Comparison of ENCODE assay signal across 8 cellular contexts in the genomic region with DNA sequence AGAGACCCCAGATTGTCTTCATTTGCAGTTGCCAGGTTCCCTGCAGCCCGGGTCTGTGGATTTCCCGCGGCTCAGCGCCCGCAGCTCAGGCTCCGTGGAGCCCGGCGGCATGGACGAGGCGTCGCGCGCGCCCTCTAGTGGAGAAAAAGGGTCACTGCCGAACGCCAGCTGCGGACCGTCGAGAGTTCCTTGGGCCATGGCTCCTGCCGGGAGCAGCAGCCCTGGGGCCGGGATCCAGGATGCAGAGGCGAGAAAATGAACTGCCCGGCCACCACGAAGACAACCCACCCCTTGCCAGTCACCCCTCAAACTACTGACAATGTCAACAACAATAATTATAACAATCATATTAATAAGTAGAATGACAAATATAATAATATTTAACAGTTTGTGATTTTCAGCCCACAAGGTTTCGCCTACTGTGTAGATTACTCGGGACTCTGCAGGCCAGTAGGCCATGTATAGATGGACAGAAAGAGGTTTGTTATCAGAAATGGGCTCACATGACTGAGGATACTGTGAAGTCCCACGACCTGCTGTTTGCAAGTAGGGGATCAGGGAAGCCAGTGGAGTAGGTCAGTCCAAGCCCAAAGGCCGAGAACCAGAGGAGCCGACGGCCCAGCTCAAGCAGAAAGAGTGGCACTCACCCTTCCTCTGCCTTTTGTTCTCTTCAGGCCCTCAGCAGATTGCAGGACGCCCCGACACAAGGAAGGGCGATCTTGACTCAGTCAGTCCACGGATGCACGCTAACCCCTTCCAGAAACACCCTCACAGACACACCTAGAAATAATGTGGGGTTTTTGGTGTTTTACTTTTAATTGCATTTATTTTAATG. TPM values are rescaled to one million over a fixed set of nuclear protein-coding genes. Genes with fewer than 3 reads are reported as not detected.
DNase-seq lines count a peak whose midpoint lies in the region; ATAC-seq and TF ChIP-seq lines count a peak whose summit lies in the region.

No MANE protein-coding gene starts in this region.

- H3K27ac Mint-ChIP-seq in activated naive CD8-positive, alpha-beta T cell treated with anti-CD3 and anti-CD28 coated beads for 36 hours, result no peak overlapping the region

- intact Hi-C loops in heart right ventricle (cut with DNase I) (loop anchor here in 9 of 10 donors (2.0 to 10.0 kb wide), 7 partner anchors 76 to 281 kb away; no protein-coding TSS in a partner anchor), uterus (cut with DNase I; ENCODE audit: low total_unique reads) (no loop called here)

- H3K27me3 Mint-ChIP-seq in activated naive CD8-positive, alpha-beta T cell treated with anti-CD3 and anti-CD28 coated beads for 36 hours, result peaks cover 33% of the 10 kb centered on the region

- H3K4me2 ChIP-seq in BLaER1 treated with 17β-estradiol and CSF1 and Interleukin-3, amounts not matched to agents 10 nM and 100 nM, result peak overlapping the region in 10 of 11 experiments; percentile 6 to 87 (median 46); a peak in 16 of 22 replicates
- peak overlapping the region; percentile 18; the same call in 1 of the 2 replicates for H3K4me2 ChIP-seq in KMS-11
- H3K4me2 ChIP-seq in SK-N-SH, result peak overlapping the region; percentile 54

- H3K4me1 ChIP-seq in BLaER1 treated with 17β-estradiol and CSF1 and Interleukin-3, amounts not matched to agents 10 nM and 100 nM, result peaks cover 0 to 14% (median 0%) of the 10 kb centered on the region in 10 experiments; a peak in 3 of 20 replicates
- no peaks in the 10 kb centered on the region for H3K4me1 ChIP-seq in KMS-11 (ENCODE audit: low read depth, poor library complexity, severe bottlenecking)
- peaks cover 0 to 6% of the 10 kb centered on the region in 2 experiments; a peak in 1 of 4 replicates for H3K4me1 ChIP-seq in SK-N-SH (ENCODE audit: control insufficient read depth in 1 of 2, insufficient read depth in 2 of 2, low read depth in 1 of 2, low read length in 1 of 2)
- H3K4me1 ChIP-seq in heart right ventricle, result peaks cover 0 to 14% (median 5%) of the 10 kb centered on the region in 9 donors
- no peaks in the 10 kb centered on the region for H3K4me1 ChIP-seq in uterus

- POLR2A ChIA-PET in SK-N-SH (lab: Yijun Ruan, JAX), result no interaction called here

- H2AFZ ChIP-seq in KMS-11 (ENCODE audit: low read depth), result peak overlapping the region; percentile 23; the same call in 1 of the 2 replicates
- peak overlapping the region; percentile 72; the same call in 1 of the 2 replicates for H2AFZ ChIP-seq in SK-N-SH (ENCODE audit: low read depth)

- no peaks in the 10 kb centered on the region for H4K20me1 ChIP-seq in BLaER1 treated with 17β-estradiol and CSF1 and Interleukin-3, amounts not matched to agents 10 nM and 100 nM
- H4K20me1 ChIP-seq in KMS-11 (ENCODE audit: insufficient read depth) (no peaks in the 10 kb centered on the region), SK-N-SH (ENCODE audit: insufficient read depth) (no peaks in the 10 kb centered on the region)

- H3K36me3 Mint-ChIP-seq in activated naive CD8-positive, alpha-beta T cell treated with anti-CD3 and anti-CD28 coated beads for 36 hours, result no peaks in the 10 kb centered on the region

- peaks cover 5% of the 10 kb centered on the region for H3K4me1 Mint-ChIP-seq in activated naive CD8-positive, alpha-beta T cell treated with anti-CD3 and anti-CD28 coated beads for 36 hours

- peak; percentile 74 for ATAC-seq in GM19397 (IDR thresholded peaks at IDR 0.05; ENCODE audit: unreplicated experiment)
- ATAC-seq in heart right ventricle, result peak; percentile 89 to 96 (median 94)

- no peaks in the 10 kb centered on the region for H3K9me2 ChIP-seq in SK-N-SH

- no peaks in the 10 kb centered on the region for H3K79me2 ChIP-seq in KMS-11 (ENCODE audit: insufficient read depth, low read depth)
- H3K79me2 ChIP-seq in SK-N-SH (ENCODE audit: insufficient read depth), result no peaks in the 10 kb centered on the region

- no peak overlapping the region for H3K27ac ChIP-seq in BLaER1 treated with 17β-estradiol and CSF1 and Interleukin-3, amounts not matched to agents 10 nM and 100 nM
- H3K27ac ChIP-seq in KMS-11 (no peak overlapping the region), SK-N-SH (ENCODE audit: low read depth in 2 of 2, low read length in 1 of 2) (no peak overlapping the region), heart right ventricle (no peak overlapping the region), uterus (no peak overlapping the region)

- CTCF ChIA-PET in SK-N-SH (lab: Yijun Ruan, JAX), result interaction anchor here (0.6 to 3.9 kb wide), 58 partner anchors 10 to 853 kb away, joined by 3 to 41 read pairs (median 4); partner anchors contain the start of genes BNIP1, BOD1 and STC2

- TF ChIP-seq CTCF in KMS-11 (conservative IDR thresholded peaks at IDR 0.05; ENCODE audit: low read depth, low read length), result peak; percentile 82
- peak; percentile 94 for TF ChIP-seq CTCF in SK-N-SH (IDR thresholded peaks at IDR 0.05)
- TF ChIP-seq CTCF in heart right ventricle (IDR thresholded peaks at IDR 0.05), result peak; percentile 93 to 99 (median 97)
- TF ChIP-seq CTCF in uterus (IDR thresholded peaks at IDR 0.05), result peak; percentile 82 to 93 (median 88)

- peak; percentile 89 for DNase-seq in SK-N-SH
- peak; percentile 58 for DNase-seq in activated naive CD8-positive, alpha-beta T cell treated with anti-CD3 and anti-CD28 coated beads for 36 hours
- peak; percentile 71 to 84 for DNase-seq in heart right ventricle
- peak; percentile 75 for DNase-seq in putamen (ENCODE audit: low spot score)
- peak; percentile 32 to 76 for DNase-seq in uterus

- H3K4me3 Mint-ChIP-seq in activated naive CD8-positive, alpha-beta T cell treated with anti-CD3 and anti-CD28 coated beads for 36 hours, result no peak overlapping the region

- 0 out of 4 replicates have a peak, but pooled peaks of 1 of the 2 experiments have one; percentile 15 for TF ChIP-seq EP300 in SK-N-SH (IDR thresholded peaks at IDR 0.05; ENCODE audit: borderline replicate concordance in 1 of 2, low read depth in 1 of 2, low read length in 1 of 2)

- 65% methylated on average over 16 of the region's 35 CpGs for WGBS in SK-N-SH (ENCODE audit: low lambda C conversion rate)
- WGBS in heart right ventricle, 2 donors, result 30 to 31% methylated on average over 35 of the region's 35 CpGs

- no peaks in the 10 kb centered on the region for H3F3A ChIP-seq in SK-N-SH (replicated peaks; ENCODE audit: insufficient read depth)

- peaks cover 5 to 15% (median 9%) of the 10 kb centered on the region in 11 experiments; a peak in 19 of 22 replicates for H3K9me3 ChIP-seq in BLaER1 treated with 17β-estradiol and CSF1 and Interleukin-3, amounts not matched to agents 10 nM and 100 nM (replicated peaks in 1 of 11)
- H3K9me3 ChIP-seq in SK-N-SH (no peaks in the 10 kb centered on the region), heart right ventricle (peaks cover 0 to 8% (median 4%) of the 10 kb centered on the region in 11 donors), uterus (peaks cover 0 to 4% of the 10 kb centered on the region in 2 donors)

- H3K27me3 ChIP-seq in BLaER1 treated with 17β-estradiol and CSF1 and Interleukin-3, amounts not matched to agents 10 nM and 100 nM, result no peaks in the 10 kb centered on the region; a peak in 1 of 22 replicates
- H3K27me3 ChIP-seq in KMS-11 (ENCODE audit: insufficient read depth, low read depth) (no peaks in the 10 kb centered on the region), SK-N-SH (ENCODE audit: insufficient read depth) (no peaks in the 10 kb centered on the region), heart right ventricle (peaks cover 0 to 10% (median 0%) of the 10 kb centered on the region in 7 donors), uterus (no peaks in the 10 kb centered on the region)

- peak; percentile 73 for TF ChIP-seq RAD21 in SK-N-SH (IDR thresholded peaks at IDR 0.05; ENCODE audit: low read length)

- peaks cover 4% of the 10 kb centered on the region for H3K9me3 Mint-ChIP-seq in activated naive CD8-positive, alpha-beta T cell treated with anti-CD3 and anti-CD28 coated beads for 36 hours

- 0 out of 22 replicates have a peak, but pooled peaks cover 0 to 3% (median 0%) of the 10 kb centered on the region in 11 experiments for H3K36me3 ChIP-seq in BLaER1 treated with 17β-estradiol and CSF1 and Interleukin-3, amounts not matched to agents 10 nM and 100 nM
- no peaks in the 10 kb centered on the region for H3K36me3 ChIP-seq in KMS-11 (ENCODE audit: insufficient read depth)
- H3K36me3 ChIP-seq in SK-N-SH (replicated peaks in 1 of 2; ENCODE audit: control insufficient read depth in 1 of 2, insufficient read depth in 2 of 2, low read length in 1 of 2), result no peaks in the 10 kb centered on the region
- no peaks in the 10 kb centered on the region for H3K36me3 ChIP-seq in heart right ventricle
- H3K36me3 ChIP-seq in uterus, result no peaks in the 10 kb centered on the region

- no peak overlapping the region for H3K9ac ChIP-seq in BLaER1 treated with 17β-estradiol and CSF1 and Interleukin-3, amounts not matched to agents 10 nM and 100 nM
- H3K9ac ChIP-seq in KMS-11, result no peak overlapping the region
- no peak overlapping the region for H3K9ac ChIP-seq in SK-N-SH

- TF ChIP-seq POLR2A in uterus (IDR thresholded peaks at IDR 0.05), result no peak

- H3K4me3 ChIP-seq in BLaER1 treated with 17β-estradiol and CSF1 and Interleukin-3, amounts not matched to agents 10 nM and 100 nM, result no peak overlapping the region
- H3K4me3 ChIP-seq in KMS-11 (IDR thresholded peaks at IDR 0.05; ENCODE audit: insufficient read depth, low read depth, low read length), result no peak overlapping the region
- peak overlapping the region; percentile 31 to 55; a peak in 3 of 4 replicates for H3K4me3 ChIP-seq in SK-N-SH (ENCODE audit: low read depth in 2 of 2, low read length in 1 of 2)
- H3K4me3 ChIP-seq in heart right ventricle, result peak overlapping the region in 3 of 10 donors; percentile 18 to 30 (median 29)
- no peak overlapping the region for H3K4me3 ChIP-seq in uterus

TF ChIP-seq in SK-N-SH, 30 proteins besides CTCF, POLR2A, EP300 and RAD21 (continues in another document):
- TF ChIP-seq NRF1 (IDR thresholded peaks at IDR 0.05; ENCODE audit: low read depth, low read length), result no peak
- TF ChIP-seq TAF1 (IDR thresholded peaks at IDR 0.05; ENCODE audit: borderline replicate concordance, low read depth, low read length), result no peak
- TF ChIP-seq FOSL2 (IDR thresholded peaks at IDR 0.05; ENCODE audit: borderline replicate concordance, low read depth), result no peak
- TF ChIP-seq USF2 (IDR thresholded peaks at IDR 0.05; ENCODE audit: borderline replicate concordance, low read depth, low read length), result no peak

RNA-seq across cellular contexts. Expression of gene BOD1, which starts 43.1 kb away (rescaled TPM):
- 45.3 and 52.2 TPM in 2 replicates for polyA plus RNA-seq in SK-N-SH (2012; rRNA removed)
- polyA plus RNA-seq in SK-N-SH (2012; cell fraction: cytosol; rRNA removed), result 56.6 and 57.4 TPM in 2 replicates
- 47.5 and 68.0 TPM in 2 replicates for polyA plus RNA-seq in SK-N-SH (2012; cell fraction: nucleus; rRNA removed)
- 10 to 100 TPM; 23.7 to 25.8 TPM for total RNA-seq in activated naive CD8-positive, alpha-beta T cell treated with anti-CD3 and anti-CD28 coated beads for 36 hours
- 10 to 100 TPM; 37.6 to 54.3 (median 46.3) TPM for total RNA-seq in heart right ventricle
- 10 to 100 TPM; 20.2 to 36.7 TPM for polyA plus RNA-seq in heart right ventricle
- total RNA-seq in uterus, result 10 to 100 TPM; 48.2 to 64.8 (median 57.2) TPM

Comparison
In these comparisons a context has a peak if more than half of its experiments do, and no peak if none do; other contexts are left out.
1. H3K4me3 ChIP-seq: peak in SK-N-SH (2 of 2); none in BLaER1 treated with 17β-estradiol and CSF1 and Interleukin-3, amounts not matched to agents 10 nM and 100 nM (0 of 10), KMS-11 (single experiment) and uterus (0 of 2).
2. Peak in every context shown above with its lines, with median percentiles within 50 percentile points of each other: H3K4me2 ChIP-seq, CTCF ChIP-seq and DNase-seq.